In the genomic region with DNA sequence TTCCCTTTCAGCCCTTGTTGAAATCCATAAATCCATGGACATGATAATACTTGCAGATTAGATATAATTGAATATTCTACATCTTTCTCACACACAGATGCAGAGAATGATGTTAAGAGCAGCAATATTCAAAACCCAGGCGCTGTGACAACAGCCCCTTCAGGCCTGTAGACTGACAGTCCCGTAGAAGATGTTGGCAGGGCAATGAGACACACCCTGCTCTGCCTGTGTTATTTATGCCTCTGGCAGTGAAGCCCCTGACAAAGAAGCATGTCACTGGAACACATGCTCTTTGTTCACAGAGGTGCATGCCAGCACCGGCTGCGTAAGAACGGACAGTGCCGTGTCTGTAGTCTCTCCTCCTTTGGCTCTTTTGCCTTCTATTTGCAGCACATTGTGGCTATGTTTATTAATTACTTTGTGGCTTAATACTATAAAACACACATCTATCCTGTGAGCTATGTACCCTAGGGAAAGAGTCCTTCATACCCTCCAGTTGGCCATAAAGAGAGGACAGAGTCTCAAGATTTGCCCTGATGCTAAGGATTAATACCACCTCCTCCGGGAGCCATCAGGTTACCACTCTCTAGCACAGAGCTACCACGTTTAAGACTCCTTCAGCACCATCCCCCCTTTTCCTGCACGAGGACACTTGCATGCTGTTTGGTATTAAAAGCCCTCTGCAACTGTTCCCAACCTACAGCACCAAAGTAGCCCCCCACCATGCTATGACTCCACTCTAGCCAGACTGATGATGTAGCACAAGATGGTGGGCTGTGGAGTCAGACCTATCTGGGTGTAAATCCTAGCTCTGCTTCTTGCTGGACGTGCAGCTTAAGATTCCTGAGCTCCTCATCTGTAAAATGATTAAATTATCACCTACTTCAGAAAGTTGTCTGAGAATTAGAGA, we compare ENCODE assay signal across 11 cellular contexts. TPM values are rescaled to one million over a fixed set of nuclear protein-coding genes. Genes with fewer than 3 reads are reported as not detected.
DNase-seq lines count a peak whose midpoint lies in the region; FAIRE-seq and TF ChIP-seq lines count a peak whose summit lies in the region.
"Had no signal": no experiment of that assay in that cellular context is flagged by ENCODE, and none has a peak within 500 bp of the region (broad histone marks: within the 10 kb centered on the region; RNA-seq: fewer than 3 reads in every experiment).

No MANE protein-coding gene starts in this region.

- no peak overlapping the region for H3K4ac ChIP-seq in neuronal stem cell (ENCODE audit: low read length)

- intact Hi-C loops in Caco-2 (cut with micrococcal nuclease; ENCODE audit: unreplicated experiment) (loop anchor here (10.0 kb wide), 1 partner anchor 274 kb away; a partner anchor contains a TSS), OCI-LY7 (cut with micrococcal nuclease; ENCODE audit: unreplicated experiment) (no loop called here), esophagus squamous epithelium (cut with DNase I) (no loop called here)

- H3K9me3 ChIP-seq in Caco-2 (no peaks in the 10 kb centered on the region), OCI-LY7 (ENCODE audit: low read length) (no peaks in the 10 kb centered on the region), esophagus squamous epithelium (no peaks in the 10 kb centered on the region), neuronal stem cell (replicated peaks in 1 of 2; ENCODE audit: control insufficient read depth in 2 of 2, insufficient read depth in 1 of 2, low read depth in 1 of 2, low read length in 2 of 2) (peaks cover 0 to 4% of the 10 kb centered on the region in 2 donors), tibial nerve (no peaks in the 10 kb centered on the region)

- no peak overlapping the region for H2BK15ac ChIP-seq in neuronal stem cell (ENCODE audit: low read length)

- peaks cover 4% of the 10 kb centered on the region for H3K79me1 ChIP-seq in neuronal stem cell (ENCODE audit: low read depth, low read length)

- H3K79me2 ChIP-seq in OCI-LY7 (ENCODE audit: insufficient read depth, low read depth, low read length) = peaks cover 40% of the 10 kb centered on the region

- no peaks in the 10 kb centered on the region for H3K36me3 ChIP-seq in Caco-2 (ENCODE audit: control insufficient read depth, insufficient read depth, low read length)
- H3K36me3 ChIP-seq in OCI-LY7 (ENCODE audit: insufficient read depth, low read length) = peaks cover 19% of the 10 kb centered on the region; the same call in 1 of the 2 replicates
- no peaks in the 10 kb centered on the region for H3K36me3 ChIP-seq in esophagus squamous epithelium
- H3K36me3 ChIP-seq in neuronal stem cell (replicated peaks in 1 of 2; ENCODE audit: control insufficient read depth in 2 of 2, insufficient read depth in 2 of 2, low read length in 2 of 2) = peaks cover 0 to 7% of the 10 kb centered on the region in 2 donors
- no peaks in the 10 kb centered on the region for H3K36me3 ChIP-seq in tibial nerve

- peaks cover 1% of the 10 kb centered on the region; the same call in 1 of the 2 replicates for H4K20me1 ChIP-seq in OCI-LY7 (ENCODE audit: insufficient read depth, low read length)

- no peak overlapping the region for H3K9ac ChIP-seq in neuronal stem cell (ENCODE audit: low read depth, low read length, poor library complexity)

- no peak for FAIRE-seq in GM12892 (lab: Jason Lieb, UNC)
- FAIRE-seq: H54 had no signal

- H2AFZ ChIP-seq in OCI-LY7 (ENCODE audit: low read length) = peak overlapping the region; percentile 3; the same call in 1 of the 2 replicates
- peak overlapping the region; percentile 71 for H2AFZ ChIP-seq in neuronal stem cell (ENCODE audit: low read length)

- WGBS in esophagus squamous epithelium, 2 donors = 46 to 53% methylated on average over 9 to 10 of the region's 10 CpGs
- no CpG with 5 or more reads among the region's 10 CpGs for WGBS in neuronal stem cell (ENCODE audit: extremely low coverage in 2 of 2, insufficient read length in 2 of 2, insufficient replicate concordance in 1 of 2), 2 donors
- 51 to 57% methylated on average over 10 of the region's 10 CpGs for WGBS in tibial nerve, 2 donors

- no peak overlapping the region for H4K8ac ChIP-seq in neuronal stem cell (ENCODE audit: low read depth, low read length)

- H3K4me3 ChIP-seq in Caco-2 (ENCODE audit: low read depth, low read length) (no peak overlapping the region), OCI-LY7 (ENCODE audit: low read depth, low read length, poor library complexity, severe bottlenecking) (peak overlapping the region; percentile 92), esophagus squamous epithelium (no peak overlapping the region), neuronal stem cell (ENCODE audit: low read length in 2 of 2) (no peak overlapping the region), tibial nerve (no peak overlapping the region)

- peak overlapping the region; percentile 79 for H3K4me3 Mint-ChIP-seq in Caco-2 (ENCODE audit: unreplicated experiment)

- H2BK5ac ChIP-seq in neuronal stem cell (ENCODE audit: low read length) = no peak overlapping the region

- H3K36me3 Mint-ChIP-seq in Caco-2 (ENCODE audit: insufficient read depth, unreplicated experiment) = peaks cover 33% of the 10 kb centered on the region

- no TSS peak for BruUV-seq in Caco-2 (replicated peaks; lab: Mats Ljungman, UMichigan)
- no TSS peak for BruUV-seq in OCI-LY7 (replicated peaks; lab: Mats Ljungman, UMichigan)

- CTCF ChIA-PET in Caco-2 (lab: Charles Lee) (no interaction called here), OCI-LY7 (lab: Charles Lee; ENCODE audit: unreplicated experiment) (interaction anchor here (1.1 kb wide), 1 partner anchor 57 kb away, joined by 3 read pairs; no protein-coding TSS in a partner anchor)

- H3K9me2 ChIP-seq in OCI-LY7 (ENCODE audit: insufficient read depth, low read length) = no peaks in the 10 kb centered on the region

- peaks cover 20% of the 10 kb centered on the region for H3K4me1 Mint-ChIP-seq in Caco-2 (ENCODE audit: low read depth, unreplicated experiment)

- H2BK120ac ChIP-seq in neuronal stem cell (ENCODE audit: low read depth, low read length) = no peak overlapping the region

- no peaks in the 10 kb centered on the region for H3K9me3 Mint-ChIP-seq in Caco-2 (ENCODE audit: unreplicated experiment)

- H3K27ac ChIP-seq in OCI-LY7 (ENCODE audit: low read depth, low read length, poor library complexity, severe bottlenecking) = peak overlapping the region; percentile 84
- H3K27ac ChIP-seq in esophagus squamous epithelium = peak overlapping the region; percentile 20 to 60 (median 44)
- no peak overlapping the region for H3K27ac ChIP-seq in neuronal stem cell (replicated peaks; ENCODE audit: low read length)
- peak overlapping the region in 2 of 4 donors; percentile 99 to 100 for H3K27ac ChIP-seq in tibial nerve

- peak in 1 of 2 donors; percentile 22 for TF ChIP-seq EP300 in tibial nerve (IDR thresholded peaks at IDR 0.05)

- H3K4me2 ChIP-seq in OCI-LY7 (ENCODE audit: low read length) = peak overlapping the region; percentile 87
- H3K4me2 ChIP-seq in neuronal stem cell (ENCODE audit: insufficient read depth, low read length, poor library complexity, severe bottlenecking) = no peak overlapping the region

- no peak overlapping the region for H4K91ac ChIP-seq in neuronal stem cell (ENCODE audit: low read depth, low read length, poor library complexity)

- no peak overlapping the region for H3K18ac ChIP-seq in neuronal stem cell (ENCODE audit: low read length)

- H2AK5ac ChIP-seq in neuronal stem cell (ENCODE audit: low read depth, low read length) = no peak overlapping the region

- peak overlapping the region; percentile 84 for H3K27ac Mint-ChIP-seq in Caco-2 (ENCODE audit: unreplicated experiment)

- POLR2A ChIA-PET in Caco-2 (lab: Charles Lee) (interaction anchor here (0.8 kb wide), 1 partner anchor 36 kb away, joined by 5 read pairs; no protein-coding TSS in a partner anchor), OCI-LY7 (lab: Charles Lee) (interaction anchor here (0.6 to 4.5 kb wide), 15 partner anchors 10 to 64 kb away, joined by 3 to 39 read pairs (median 4); a partner anchor contains a TSS)

- H3K27me3 Mint-ChIP-seq in Caco-2 (ENCODE audit: insufficient read depth, unreplicated experiment) = no peaks in the 10 kb centered on the region

- no peak overlapping the region for H2BK12ac ChIP-seq in neuronal stem cell (ENCODE audit: low read length)

- no peak for TF ChIP-seq POLR2A in esophagus squamous epithelium (IDR thresholded peaks at IDR 0.05)
- no peak for TF ChIP-seq POLR2A in GM12892 (IDR thresholded peaks at IDR 0.05; ENCODE audit: low read depth, low read length)
- no peak for TF ChIP-seq POLR2A in tibial nerve (IDR thresholded peaks at IDR 0.05)

- TF ChIP-seq CTCF in Caco-2 (IDR thresholded peaks at IDR 0.05; ENCODE audit: insufficient read depth in 1 of 2, low read depth in 1 of 2, low read length in 1 of 2, severe bottlenecking in 1 of 2, unreplicated experiment in 1 of 2) = no peak
- no peak for TF ChIP-seq CTCF in OCI-LY7 (conservative IDR thresholded peaks at IDR 0.05; ENCODE audit: low read length)
- no peak for TF ChIP-seq CTCF in esophagus squamous epithelium (IDR thresholded peaks at IDR 0.05)
- no peak for TF ChIP-seq CTCF in tibial nerve (IDR thresholded peaks at IDR 0.05)

- H3K27me3 ChIP-seq in Caco-2 (replicated peaks; ENCODE audit: control insufficient read depth, insufficient read depth, low read length) (no peaks in the 10 kb centered on the region), esophagus squamous epithelium (no peaks in the 10 kb centered on the region), neuronal stem cell (ENCODE audit: control insufficient read depth in 3 of 3, insufficient read depth in 3 of 3, low read depth in 1 of 3, low read length in 3 of 3) (peaks cover 0 to 38% (median 5%) of the 10 kb centered on the region in 3 experiments), tibial nerve (no peaks in the 10 kb centered on the region)

- H3K4me1 ChIP-seq in Caco-2 (peaks cover 5% of the 10 kb centered on the region), OCI-LY7 (ENCODE audit: insufficient read depth, low read length, poor library complexity, severe bottlenecking) (peaks cover 48% of the 10 kb centered on the region), esophagus squamous epithelium (peaks cover 18 to 50% (median 29%) of the 10 kb centered on the region in 3 donors), neuronal stem cell (ENCODE audit: control insufficient read depth in 2 of 2, insufficient read depth in 1 of 2, low read depth in 1 of 2, low read length in 2 of 2) (peaks cover 3 to 14% of the 10 kb centered on the region in 2 donors), tibial nerve (peaks cover 0 to 40% (median 15%) of the 10 kb centered on the region in 4 donors)

- H3K14ac ChIP-seq in neuronal stem cell (ENCODE audit: low read length) = no peak overlapping the region

- DNase-seq in Caco-2 = no peak
- DNase-seq in OCI-LY7 (ENCODE audit: low spot score) = peak; percentile 26
- DNase-seq in esophagus squamous epithelium (lab: John Stamatoyannopoulos, UW) = no peak
- no peak for DNase-seq in neuronal stem cell (ENCODE audit: low spot score)
- no peak for DNase-seq in KG1 (lab: John Stamatoyannopoulos, UW)
- no peak for DNase-seq in LoVo (ENCODE audit: low spot score)
- DNase-seq in GM12892 (ENCODE audit: insufficient read length) = no peak
- DNase-seq in tibial nerve (ENCODE audit: low spot score in 2 of 2) = no peak
- DNase-seq: effector memory CD4-positive, alpha-beta T cell; MM.1S had no signal

- no peak overlapping the region for H3K23ac ChIP-seq in neuronal stem cell (ENCODE audit: low read depth, low read length, poor library complexity)

RNA-seq across cellular contexts. Expression of a gene that starts 2.0 kb away (rescaled TPM):
- total RNA-seq in Caco-2 (2022) (299 and 317 TPM in 2 replicates), OCI-LY7 (2022) (389 and 454 TPM in 2 replicates), esophagus squamous epithelium (10 to 100 TPM; 21.9 to 41.8 (median 28.4) TPM), tibial nerve (10 to 100 TPM; 39.0 to 59.4 (median 51.8) TPM)
- 32.1 and 52.7 TPM in 2 replicates for total RNA-seq in OCI-LY7 (2014; rRNA removed; shearing (Covaris generic))
- polyA plus RNA-seq in neuronal stem cell (2013, experiment 1 of 2) = 292 TPM
- 299 TPM for polyA plus RNA-seq in neuronal stem cell (2013, experiment 2 of 2)
- polyA plus RNA-seq in GM12892 (2012; ENCODE audit: missing spikeins) = 277 TPM

RNA-seq across cellular contexts. Expression of a gene that starts 43.2 kb away (rescaled TPM):
- total RNA-seq in Caco-2 (2022) (not detected in 2 replicates), OCI-LY7 (2022) (3.3 and 3.8 TPM in 2 replicates), esophagus squamous epithelium (not detected), tibial nerve (not detected)
- total RNA-seq in OCI-LY7 (2014; rRNA removed; shearing (Covaris generic)) = 4.3 and 5.4 TPM in 2 replicates
- not detected for polyA plus RNA-seq in neuronal stem cell (2013, experiment 1 of 2)
- polyA plus RNA-seq in neuronal stem cell (2013, experiment 2 of 2) = 0.01 TPM
- not detected for polyA plus RNA-seq in GM12892 (2012; ENCODE audit: missing spikeins)

RNA-seq across cellular contexts. Expression of a gene that starts 58.9 kb away (rescaled TPM):
- 10.0 and 15.2 TPM in 2 replicates for total RNA-seq in Caco-2 (2022)
- 17.6 and 34.7 TPM in 2 replicates for total RNA-seq in OCI-LY7 (2014; rRNA removed; shearing (Covaris generic))
- 9.3 and 10.9 TPM in 2 replicates for total RNA-seq in OCI-LY7 (2022)
- 10 to 100 TPM; 16.0 to 41.1 (median 20.7) TPM for total RNA-seq in esophagus squamous epithelium
- 3.5 TPM for polyA plus RNA-seq in neuronal stem cell (2013, experiment 1 of 2)
- polyA plus RNA-seq in neuronal stem cell (2013, experiment 2 of 2) = 4.1 TPM
- 7.7 TPM for polyA plus RNA-seq in GM12892 (2012; ENCODE audit: missing spikeins)
- 10 to 100 TPM; 16.7 to 30.9 (median 19.7) TPM for total RNA-seq in tibial nerve
